15 cellular contexts compared by ENCODE assay signal in the genomic region with DNA sequence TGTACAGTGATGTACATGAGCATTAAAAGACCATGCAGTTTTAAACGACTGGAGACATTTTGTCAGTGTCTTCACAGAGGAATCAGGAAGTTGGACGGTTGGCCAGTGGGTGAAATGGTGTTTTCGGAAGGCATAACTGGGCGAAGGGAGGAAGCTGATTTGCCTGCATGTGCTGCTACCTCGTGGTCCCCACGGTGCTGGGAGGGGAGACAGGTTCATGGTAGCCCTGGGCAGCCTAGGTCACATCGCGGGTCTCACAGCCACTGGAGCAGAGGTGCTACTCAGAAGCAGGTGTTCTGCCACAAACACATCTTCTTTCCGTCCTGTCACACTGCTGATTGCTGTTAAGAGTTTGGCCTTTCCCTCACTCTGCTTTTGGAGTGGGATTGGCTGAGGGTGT. TPM values are rescaled to one million over a fixed set of nuclear protein-coding genes. Genes with fewer than 3 reads are reported as not detected.
DNase-seq lines count a peak whose midpoint lies in the region; ATAC-seq, FAIRE-seq and TF ChIP-seq lines count a peak whose summit lies in the region.
"Had no signal": no experiment of that assay in that cellular context is flagged by ENCODE, and none has a peak within 500 bp of the region (broad histone marks: within the 10 kb centered on the region; RNA-seq: fewer than 3 reads in every experiment).

No MANE protein-coding gene starts in this region.

- no peaks in the 10 kb centered on the region for H3K9me2 ChIP-seq in GM23338 (ENCODE audit: insufficient read depth)

- peaks cover 53% of the 10 kb centered on the region for H3K4me1 Mint-ChIP-seq in activated naive CD4-positive, alpha-beta T cell treated with anti-CD3 and anti-CD28 coated beads, Interleukin-2, amount 10 ng/mL, durations not matched to agents 7 days and 5 days
- H3K4me1 Mint-ChIP-seq in GM23338 = peaks cover 41% of the 10 kb centered on the region
- peaks cover 46% of the 10 kb centered on the region for H3K4me1 Mint-ChIP-seq in activated naive CD8-positive, alpha-beta T cell treated with anti-CD3 and anti-CD28 coated beads, Interleukin-2, amount 10 ng/mL, durations not matched to agents 7 days and 5 days

- peak overlapping the region; percentile 89 to 95 for H3K27ac Mint-ChIP-seq in activated naive CD4-positive, alpha-beta T cell treated with anti-CD3 and anti-CD28 coated beads, Interleukin-2, amount 50 U/mL, for 72 hours
- H3K27ac Mint-ChIP-seq in activated naive CD4-positive, alpha-beta T cell treated with anti-CD3 and anti-CD28 coated beads, Interleukin-2, amount 10 ng/mL, durations not matched to agents 7 days and 5 days = no peak overlapping the region
- peak overlapping the region; percentile 2; the same call in 1 of the 2 replicates for H3K27ac Mint-ChIP-seq in GM23338
- H3K27ac Mint-ChIP-seq in activated naive CD8-positive, alpha-beta T cell treated with anti-CD3 and anti-CD28 coated beads, Interleukin-2, amount 10 ng/mL, durations not matched to agents 7 days and 5 days = peak overlapping the region; percentile 10

- no peaks in the 10 kb centered on the region for H3K27me3 ChIP-seq in GM23338 (ENCODE audit: insufficient read depth)
- no peaks in the 10 kb centered on the region for H3K27me3 ChIP-seq in upper lobe of left lung
- H3K27me3 ChIP-seq: breast epithelium, gastrocnemius medialis had no signal

- H3K27ac ChIP-seq in GM23338 (ENCODE audit: low read depth) = no peak overlapping the region
- no peak overlapping the region for H3K27ac ChIP-seq in upper lobe of left lung
- H3K27ac ChIP-seq: breast epithelium, gastrocnemius medialis had no signal

- no peaks in the 10 kb centered on the region for H3K9me3 Mint-ChIP-seq in activated naive CD4-positive, alpha-beta T cell treated with anti-CD3 and anti-CD28 coated beads, Interleukin-2, amount 50 U/mL, for 72 hours
- H3K9me3 Mint-ChIP-seq in activated naive CD4-positive, alpha-beta T cell treated with anti-CD3 and anti-CD28 coated beads, Interleukin-2, amount 10 ng/mL, durations not matched to agents 7 days and 5 days = no peaks in the 10 kb centered on the region
- no peaks in the 10 kb centered on the region for H3K9me3 Mint-ChIP-seq in GM23338
- no peaks in the 10 kb centered on the region for H3K9me3 Mint-ChIP-seq in activated naive CD8-positive, alpha-beta T cell treated with anti-CD3 and anti-CD28 coated beads, Interleukin-2, amount 10 ng/mL, durations not matched to agents 7 days and 5 days

- peaks cover 7 to 52% of the 10 kb centered on the region in 2 donors for H3K36me3 Mint-ChIP-seq in activated naive CD4-positive, alpha-beta T cell treated with anti-CD3 and anti-CD28 coated beads, Interleukin-2, amount 50 U/mL, for 72 hours
- H3K36me3 Mint-ChIP-seq in activated naive CD4-positive, alpha-beta T cell treated with anti-CD3 and anti-CD28 coated beads, Interleukin-2, amount 10 ng/mL, durations not matched to agents 7 days and 5 days = peaks cover 18% of the 10 kb centered on the region
- peaks cover 4% of the 10 kb centered on the region; the same call in 1 of the 3 replicates for H3K36me3 Mint-ChIP-seq in GM23338 (ENCODE audit: low read depth)
- peaks cover 17% of the 10 kb centered on the region for H3K36me3 Mint-ChIP-seq in activated naive CD8-positive, alpha-beta T cell treated with anti-CD3 and anti-CD28 coated beads, Interleukin-2, amount 10 ng/mL, durations not matched to agents 7 days and 5 days

- POLR2A ChIA-PET in activated naive CD8-positive, alpha-beta T cell treated with anti-CD3 and anti-CD28 coated beads, Interleukin-2, amount 10 ng/mL, durations not matched to agents 7 days and 5 days (lab: Charles Lee) = no interaction called here

- no peak overlapping the region for H2AFZ ChIP-seq in GM23338

- peaks cover 89% of the 10 kb centered on the region for H3K79me2 ChIP-seq in GM23338 (replicated peaks; ENCODE audit: insufficient read depth)

- H3F3A ChIP-seq in GM23338 (replicated peaks; ENCODE audit: low read depth) = no peaks in the 10 kb centered on the region

- FAIRE-seq in frontal cortex (lab: Jason Lieb, UNC) = no peak

- no peak overlapping the region for H3K4me3 Mint-ChIP-seq in activated naive CD4-positive, alpha-beta T cell treated with anti-CD3 and anti-CD28 coated beads, Interleukin-2, amount 10 ng/mL, durations not matched to agents 7 days and 5 days
- no peak overlapping the region for H3K4me3 Mint-ChIP-seq in GM23338
- H3K4me3 Mint-ChIP-seq in activated naive CD8-positive, alpha-beta T cell treated with anti-CD3 and anti-CD28 coated beads, Interleukin-2, amount 10 ng/mL, durations not matched to agents 7 days and 5 days = no peak overlapping the region

- H3K27me3 Mint-ChIP-seq in activated naive CD4-positive, alpha-beta T cell treated with anti-CD3 and anti-CD28 coated beads, Interleukin-2, amount 10 ng/mL, durations not matched to agents 7 days and 5 days = no peaks in the 10 kb centered on the region
- peaks cover 2% of the 10 kb centered on the region for H3K27me3 Mint-ChIP-seq in GM23338 (ENCODE audit: insufficient read depth, low read depth, poor library complexity)
- H3K27me3 Mint-ChIP-seq in activated naive CD8-positive, alpha-beta T cell treated with anti-CD3 and anti-CD28 coated beads, Interleukin-2, amount 10 ng/mL, durations not matched to agents 7 days and 5 days = no peaks in the 10 kb centered on the region

- CTCF ChIA-PET in activated naive CD4-positive, alpha-beta T cell treated with anti-CD3 and anti-CD28 coated beads, Interleukin-2, amount 10 ng/mL, durations not matched to agents 7 days and 5 days (lab: Charles Lee) = interaction anchor here (1.2 kb wide), 1 partner anchor 19 kb away, joined by 4 read pairs; no protein-coding TSS in a partner anchor

- ATAC-seq in activated naive CD4-positive, alpha-beta T cell treated with anti-CD3 and anti-CD28 coated beads, Interleukin-2, amount 50 U/mL, for 72 hours = no peak
- no peak for ATAC-seq in GM23338
- ATAC-seq in activated naive CD8-positive, alpha-beta T cell treated with anti-CD3 and anti-CD28 coated beads, Interleukin-2, amount 10 ng/mL, durations not matched to agents 7 days and 5 days (ENCODE audit: low read depth) = no peak
- ATAC-seq in upper lobe of left lung (ENCODE audit: low FRiP score in 2 of 2) = peak; percentile 25 to 37
- ATAC-seq: gastrocnemius medialis had no signal

- TF ChIP-seq POLR2A in upper lobe of left lung (IDR thresholded peaks at IDR 0.05) = no peak

- 82 to 84% methylated on average over 9 of the region's 9 CpGs for WGBS in upper lobe of left lung, 2 donors

- H4K20me1 ChIP-seq in GM23338 (replicated peaks; ENCODE audit: insufficient read depth) = peaks cover 14% of the 10 kb centered on the region

- H3K4me1 ChIP-seq in GM23338 (ENCODE audit: insufficient read depth) (no peaks in the 10 kb centered on the region; the same call in 1 of the 2 replicates), upper lobe of left lung (peaks cover 6 to 27% (median 13%) of the 10 kb centered on the region in 4 donors)
- H3K4me1 ChIP-seq: breast epithelium had no signal

- TF ChIP-seq CTCF in GM23338 (conservative IDR thresholded peaks at IDR 0.05; ENCODE audit: low read depth in 2 of 2) = no peak
- no peak for TF ChIP-seq CTCF in upper lobe of left lung (IDR thresholded peaks at IDR 0.05)

- H3K4me3 ChIP-seq in GM23338 = no peak overlapping the region
- no peak overlapping the region for H3K4me3 ChIP-seq in upper lobe of left lung
- H3K4me3 ChIP-seq: breast epithelium, gastrocnemius medialis had no signal

- no peak overlapping the region for H3K4me2 ChIP-seq in GM23338
- H3K4me2 ChIP-seq: KMS-11 had no signal

- H3K36me3 ChIP-seq in GM23338 (ENCODE audit: insufficient read depth) (no peaks in the 10 kb centered on the region), upper lobe of left lung (no peaks in the 10 kb centered on the region)
- H3K36me3 ChIP-seq: breast epithelium, gastrocnemius medialis had no signal

- no peak for DNase-seq in activated naive CD4-positive, alpha-beta T cell treated with anti-CD3 and anti-CD28 coated beads, Interleukin-2, amount 50 U/mL, for 72 hours (ENCODE audit: low spot score in 2 of 2)
- no peak for DNase-seq in activated naive CD4-positive, alpha-beta T cell treated with anti-CD3 and anti-CD28 coated beads, Interleukin-2, amount 10 ng/mL, durations not matched to agents 7 days and 5 days
- DNase-seq in GM23338 (ENCODE audit: low spot score) (no peak), upper lobe of left lung (peak; percentile 25 to 58), frontal cortex (ENCODE audit: low spot score in 2 of 2) (no peak), NCI-H2171 treated with DMSO at 0.1 percent for 48 hours (lab: John Stamatoyannopoulos, UW) (no peak), SK-N-DZ (ENCODE audit: low spot score) (no peak)
- no peak for DNase-seq in activated naive CD8-positive, alpha-beta T cell treated with anti-CD3 and anti-CD28 coated beads, Interleukin-2, amount 10 ng/mL, durations not matched to agents 7 days and 5 days
- DNase-seq: DMS153, gastrocnemius medialis, NCI-H1694, NCI-H526, SHP77 treated with DMSO at 0.1 percent for 48 hours had no signal

- no peak for TF ChIP-seq EP300 in upper lobe of left lung (IDR thresholded peaks at IDR 0.05)

- H3K9me3 ChIP-seq in upper lobe of left lung = no peaks in the 10 kb centered on the region
- H3K9me3 ChIP-seq: breast epithelium, gastrocnemius medialis had no signal

TF ChIP-seq in GM23338, 12 proteins besides CTCF, POLR2A, EP300 and RAD21 (continues in another document):
- TF ChIP-seq EZH2 (IDR thresholded peaks at IDR 0.05; ENCODE audit: low read depth, unreplicated experiment) (no peak), JUNB (IDR thresholded peaks at IDR 0.05; ENCODE audit: unreplicated experiment) (no peak), POLR2AphosphoS5 (IDR thresholded peaks at IDR 0.05; ENCODE audit: low read depth) (no peak), EZH2phosphoT487 (IDR thresholded peaks at IDR 0.05; ENCODE audit: unreplicated experiment) (no peak)
- TF ChIP-seq, protein P1, sequence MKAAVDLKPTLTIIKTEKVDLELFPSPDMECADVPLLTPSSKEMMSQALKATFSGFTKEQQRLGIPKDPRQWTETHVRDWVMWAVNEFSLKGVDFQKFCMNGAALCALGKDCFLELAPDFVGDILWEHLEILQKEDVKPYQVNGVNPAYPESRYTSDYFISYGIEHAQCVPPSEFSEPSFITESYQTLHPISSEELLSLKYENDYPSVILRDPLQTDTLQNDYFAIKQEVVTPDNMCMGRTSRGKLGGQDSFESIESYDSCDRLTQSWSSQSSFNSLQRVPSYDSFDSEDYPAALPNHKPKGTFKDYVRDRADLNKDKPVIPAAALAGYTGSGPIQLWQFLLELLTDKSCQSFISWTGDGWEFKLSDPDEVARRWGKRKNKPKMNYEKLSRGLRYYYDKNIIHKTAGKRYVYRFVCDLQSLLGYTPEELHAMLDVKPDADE (IDR thresholded peaks at IDR 0.05) = no peak

RNA-seq across cellular contexts. Expression of a gene that starts 35.2 kb away (rescaled TPM):
- 10 to 100 TPM; 54.3 to 75.6 TPM for total RNA-seq in activated naive CD4-positive, alpha-beta T cell treated with anti-CD3 and anti-CD28 coated beads, Interleukin-2, amount 50 U/mL, for 72 hours
- 16.5 and 21.7 TPM in 2 replicates for total RNA-seq in GM23338 (2014; rRNA removed; shearing (Covaris generic))
- polyA plus RNA-seq in GM23338 (2016; fragmentation: Nextera tagmentation; extraction: Ambion mirVana) = 7.7 and 10.1 TPM in 2 replicates
- total RNA-seq in activated naive CD8-positive, alpha-beta T cell treated with anti-CD3 and anti-CD28 coated beads, Interleukin-2, amount 10 ng/mL, durations not matched to agents 7 days and 5 days = 10 to 100 TPM; 29.1 to 30.1 TPM
- 10 to 100 TPM; 22.9 to 48.5 (median 30.4) TPM for total RNA-seq in upper lobe of left lung
- total RNA-seq in frontal cortex = 13.0 TPM
- polyA plus RNA-seq in SK-N-DZ (2014; cell fraction: cytosol; rRNA removed) = 3.0 and 4.0 TPM in 2 replicates
- 2.9 and 3.2 TPM in 2 replicates for polyA plus RNA-seq in SK-N-DZ (2014; cell fraction: nucleus; rRNA removed)

Comparison
In these comparisons a context has a peak if more than half of its experiments do, and no peak if none do; other contexts are left out.
1. ATAC-seq: peak in upper lobe of left lung (2 of 2); none in activated naive CD4-positive, alpha-beta T cell treated with anti-CD3 and anti-CD28 coated beads, Interleukin-2, amount 50 U/mL, for 72 hours (0 of 2), GM23338 (single experiment) and activated naive CD8-positive, alpha-beta T cell treated with anti-CD3 and anti-CD28 coated beads, Interleukin-2, amount 10 ng/mL, durations not matched to agents 7 days and 5 days (single experiment).
2. DNase-seq: peak in upper lobe of left lung (2 of 2); none in activated naive CD4-positive, alpha-beta T cell treated with anti-CD3 and anti-CD28 coated beads, Interleukin-2, amount 50 U/mL, for 72 hours (0 of 2), activated naive CD4-positive, alpha-beta T cell treated with anti-CD3 and anti-CD28 coated beads, Interleukin-2, amount 10 ng/mL, durations not matched to agents 7 days and 5 days (single experiment), GM23338 (single experiment), activated naive CD8-positive, alpha-beta T cell treated with anti-CD3 and anti-CD28 coated beads, Interleukin-2, amount 10 ng/mL, durations not matched to agents 7 days and 5 days (single experiment), frontal cortex (0 of 2), NCI-H2171 treated with DMSO at 0.1 percent for 48 hours (single experiment) and SK-N-DZ (single experiment).